Comparison of ENCODE assay signal across 25 cellular contexts in the genomic region with DNA sequence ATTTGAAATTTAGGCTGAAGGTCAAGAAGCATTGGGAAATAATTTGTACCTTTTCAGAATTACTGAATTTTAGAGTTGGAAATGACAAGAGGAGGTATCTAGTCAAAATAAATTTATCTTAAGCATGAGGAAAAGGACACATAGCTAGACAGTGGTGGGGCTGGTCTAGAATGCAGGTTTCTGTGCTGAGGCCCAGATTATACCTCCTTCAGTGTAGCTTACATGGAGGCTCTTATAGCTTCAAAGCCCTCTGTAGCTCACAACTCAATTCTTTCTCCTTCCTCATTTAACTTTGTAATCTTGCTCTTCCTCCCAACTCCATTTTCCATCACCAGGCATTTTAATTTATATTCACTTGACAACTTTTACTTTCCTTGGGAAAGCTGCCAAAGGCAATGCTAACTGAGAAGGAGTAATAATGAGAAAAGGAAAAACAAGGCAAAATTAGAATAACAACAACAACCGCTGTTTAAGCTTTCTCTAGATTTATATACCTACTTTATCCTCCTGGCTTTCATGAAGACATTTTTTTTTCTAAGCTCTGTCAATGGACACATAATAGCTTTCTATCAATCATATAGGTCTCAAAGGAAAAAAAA.
"Had no signal": no experiment of that assay in that cellular context is flagged by ENCODE, and none has a peak within 500 bp of the region (broad histone marks: within the 10 kb centered on the region; RNA-seq: fewer than 3 reads in every experiment).

No MANE protein-coding gene starts in this region.

- H3K4me3 Mint-ChIP-seq: activated B cell treated with CpG ODN at 0.5 μM for 24 hours; activated CD4-positive, alpha-beta memory T cell treated with anti-CD3 and anti-CD28 coated beads for 36 hours; activated CD4-positive, alpha-beta T cell treated with anti-CD3 and anti-CD28 coated beads, Interleukin-2, amount 10 ng/mL, durations not matched to agents 7 days and 5 days; activated naive CD4-positive, alpha-beta T cell treated with anti-CD3 and anti-CD28 coated beads for 36 hours; activated naive CD8-positive, alpha-beta T cell; activated T-cell treated with anti-CD3 and anti-CD28 coated beads, Interleukin-2, amount 50 U/mL, for 4 hours; activated T-helper 17 cell treated with anti-CD3 and anti-CD28 coated beads, Interleukin-2, amount 50 U/mL, for 72 hours; T-helper 17 cell had no signal

- H3K27ac Mint-ChIP-seq: activated B cell treated with CpG ODN at 0.5 μM for 24 hours; activated CD4-positive, alpha-beta memory T cell treated with anti-CD3 and anti-CD28 coated beads for 36 hours; activated CD4-positive, alpha-beta T cell treated with anti-CD3 and anti-CD28 coated beads, Interleukin-2, amount 10 ng/mL, durations not matched to agents 7 days and 5 days; activated naive CD4-positive, alpha-beta T cell treated with anti-CD3 and anti-CD28 coated beads for 36 hours; activated naive CD8-positive, alpha-beta T cell; activated T-helper 17 cell treated with anti-CD3 and anti-CD28 coated beads, Interleukin-2, amount 50 U/mL, for 72 hours; T-helper 17 cell had no signal

- H3K9me3 Mint-ChIP-seq: activated B cell treated with CpG ODN at 0.5 μM for 24 hours; activated CD4-positive, alpha-beta memory T cell treated with anti-CD3 and anti-CD28 coated beads for 36 hours; activated CD4-positive, alpha-beta T cell treated with anti-CD3 and anti-CD28 coated beads, Interleukin-2, amount 10 ng/mL, durations not matched to agents 7 days and 5 days; activated naive CD4-positive, alpha-beta T cell treated with anti-CD3 and anti-CD28 coated beads for 36 hours; activated T-cell treated with anti-CD3 and anti-CD28 coated beads, Interleukin-2, amount 50 U/mL, for 4 hours; activated T-helper 17 cell treated with anti-CD3 and anti-CD28 coated beads, Interleukin-2, amount 50 U/mL, for 72 hours had no signal

- H3K4me1 Mint-ChIP-seq: activated T-helper 17 cell treated with anti-CD3 and anti-CD28 coated beads, Interleukin-2, amount 50 U/mL, for 72 hours had no signal

- H3K27me3 ChIP-seq: brain microvascular endothelial cell, cardiac muscle cell, MG63 had no signal

- H3K27ac ChIP-seq: brain microvascular endothelial cell, cardiac muscle cell had no signal

- H3K36me3 ChIP-seq: cardiac muscle cell, MG63 had no signal

- H3K36me3 Mint-ChIP-seq: activated CD4-positive, alpha-beta memory T cell treated with anti-CD3 and anti-CD28 coated beads for 36 hours; activated naive CD8-positive, alpha-beta T cell had no signal

- DNase-seq: activated B cell treated with CpG ODN at 0.5 μM for 24 hours; activated CD4-positive, alpha-beta memory T cell treated with anti-CD3 and anti-CD28 coated beads for 36 hours; activated CD4-positive, alpha-beta T cell treated with anti-CD3 and anti-CD28 coated beads for 1 hour; activated CD4-positive, alpha-beta T cell treated with anti-CD3 and anti-CD28 coated beads, Interleukin-2, amount 10 ng/mL, durations not matched to agents 7 days and 5 days; activated CD8-positive, alpha-beta memory T cell treated with anti-CD3 and anti-CD28 coated beads for 24 hours; activated gamma-delta T cell; activated naive CD4-positive, alpha-beta T cell treated with anti-CD3 and anti-CD28 coated beads for 36 hours; activated T-cell treated with anti-CD3 and anti-CD28 coated beads, Interleukin-2, amount 50 U/mL, for 4 hours; amygdala; brain microvascular endothelial cell; KG1; MG63; MV-4-11; NCI-H1092 treated with DMSO at 0.1 percent for 48 hours; NCI-H1436; NCI-H1694 treated with DMSO at 0.1 percent for 48 hours; NCI-H2029 treated with DMSO at 0.1 percent for 48 hours; NCI-H446; NCI-H524; SIG-M5; T-helper 17 cell; T-helper 9 cell had no signal

- H3K4me3 ChIP-seq: cardiac muscle cell, MG63 had no signal

- H3K9me3 ChIP-seq: MG63 had no signal

- ATAC-seq: activated T-cell treated with anti-CD3 and anti-CD28 coated beads, Interleukin-2, amount 50 U/mL, for 4 hours; activated T-helper 17 cell treated with anti-CD3 and anti-CD28 coated beads, Interleukin-2, amount 50 U/mL, for 72 hours; T-helper 17 cell had no signal

- H3K27me3 Mint-ChIP-seq: activated B cell treated with CpG ODN at 0.5 μM for 24 hours; activated CD4-positive, alpha-beta memory T cell treated with anti-CD3 and anti-CD28 coated beads for 36 hours; activated CD4-positive, alpha-beta T cell treated with anti-CD3 and anti-CD28 coated beads, Interleukin-2, amount 10 ng/mL, durations not matched to agents 7 days and 5 days; activated naive CD8-positive, alpha-beta T cell; activated T-helper 17 cell treated with anti-CD3 and anti-CD28 coated beads, Interleukin-2, amount 50 U/mL, for 72 hours; T-helper 17 cell had no signal
